In the genomic region with DNA sequence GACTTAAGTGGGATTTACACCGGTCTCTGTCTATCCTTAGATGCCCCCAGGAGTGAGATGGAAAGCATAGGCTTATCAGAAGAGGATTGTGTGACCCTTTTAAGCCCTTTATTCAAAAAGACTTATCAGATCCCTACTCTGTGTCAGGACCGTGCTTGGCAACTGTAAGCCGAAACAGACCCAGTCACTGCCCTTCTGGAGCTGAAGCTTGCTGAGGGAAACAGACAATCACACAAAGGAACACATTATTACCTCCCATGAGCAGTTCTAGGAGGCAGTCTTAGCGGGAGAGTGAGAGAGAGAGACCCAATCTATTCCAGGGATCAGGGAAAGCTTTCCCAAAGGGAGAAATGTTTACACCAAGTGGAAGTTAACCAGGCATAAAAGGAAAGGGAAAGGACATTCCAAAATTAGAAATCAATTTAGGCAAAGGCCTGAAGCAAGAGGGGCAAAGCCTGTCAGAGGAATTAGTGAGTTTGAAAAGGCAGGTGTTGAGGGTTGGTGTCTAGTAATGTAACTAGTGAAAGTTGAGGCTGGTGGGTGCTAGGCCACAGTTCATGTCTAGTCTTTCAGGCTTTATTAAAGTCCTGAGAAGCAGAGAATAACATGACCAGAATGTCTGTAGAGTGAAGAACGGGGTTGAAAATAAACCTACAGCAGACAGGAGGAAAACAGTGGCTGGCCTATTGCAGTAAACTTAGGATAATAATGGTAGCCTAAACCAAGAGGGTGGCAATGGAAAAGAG, we compare ENCODE assay signal across 27 cellular contexts.
DNase-seq lines count a peak whose midpoint lies in the region; TF ChIP-seq lines count a peak whose summit lies in the region.
"Had no signal": no experiment of that assay in that cellular context is flagged by ENCODE, and none has a peak within 500 bp of the region (broad histone marks: within the 10 kb centered on the region; RNA-seq: fewer than 3 reads in every experiment).

No MANE protein-coding gene starts in this region.

- H3K9me3 ChIP-seq in cardiac muscle cell (ENCODE audit: low read depth) (no peaks in the 10 kb centered on the region), right atrium auricular region (no peaks in the 10 kb centered on the region), tibial artery (no peaks in the 10 kb centered on the region), MM.1S (replicated peaks; ENCODE audit: insufficient read depth, low read length) (no peaks in the 10 kb centered on the region)
- H3K9me3 ChIP-seq: A549; BLaER1 treated with 17β-estradiol and CSF1 and Interleukin-3, amounts not matched to agents 10 nM and 100 nM; body of pancreas; gastrocnemius medialis; left lung; uterus had no signal

- no peak overlapping the region for H3K4me3 Mint-ChIP-seq in chondrocyte (ENCODE audit: unreplicated experiment)
- no peak overlapping the region for H3K4me3 Mint-ChIP-seq in mesothelial cell of epicardium
- no peak overlapping the region for H3K4me3 Mint-ChIP-seq in T-helper 2 cell treated with Interferon-gamma antibody and Interleukin-4, amounts not matched to agents 5 μg/mL and 100 μg/mL, for 36 hours
- H3K4me3 Mint-ChIP-seq: activated naive CD8-positive, alpha-beta T cell treated with anti-CD3 and anti-CD28 coated beads for 36 hours had no signal

- intact Hi-C loops in tibial artery (cut with DNase I; ENCODE audit: low total_unique reads) = no loop called here

- H4K20me1 ChIP-seq in MM.1S (ENCODE audit: insufficient read depth, low read length) = no peaks in the 10 kb centered on the region
- H4K20me1 ChIP-seq: BLaER1 treated with 17β-estradiol and CSF1 and Interleukin-3, amounts not matched to agents 10 nM and 100 nM had no signal

- H3K79me2 ChIP-seq in MM.1S (ENCODE audit: low read length) = no peaks in the 10 kb centered on the region

- H3K9ac ChIP-seq in MM.1S (ENCODE audit: low read length) = no peak overlapping the region
- H3K9ac ChIP-seq: BLaER1 treated with 17β-estradiol and CSF1 and Interleukin-3, amounts not matched to agents 10 nM and 100 nM had no signal

- TF ChIP-seq CTCF in cardiac muscle cell (IDR thresholded peaks at IDR 0.05; ENCODE audit: low read depth, low read length) (no peak), right atrium auricular region (IDR thresholded peaks at IDR 0.05) (no peak), chondrocyte (IDR thresholded peaks at IDR 0.05) (no peak), mesothelial cell of epicardium (IDR thresholded peaks at IDR 0.05; ENCODE audit: unreplicated experiment) (no peak), tibial artery (IDR thresholded peaks at IDR 0.05) (no peak), MM.1S (IDR thresholded peaks at IDR 0.05; ENCODE audit: low read length) (no peak)

- H3K4me3 ChIP-seq in cardiac muscle cell = no peak overlapping the region
- no peak overlapping the region for H3K4me3 ChIP-seq in right atrium auricular region
- no peak overlapping the region for H3K4me3 ChIP-seq in tibial artery
- H3K4me3 ChIP-seq in MM.1S (ENCODE audit: low read length) = no peak overlapping the region
- H3K4me3 ChIP-seq: A549; BLaER1 treated with 17β-estradiol and CSF1 and Interleukin-3, amounts not matched to agents 10 nM and 100 nM; body of pancreas; gastrocnemius medialis; left lung; uterus had no signal

- no peaks in the 10 kb centered on the region for H3K9me2 ChIP-seq in MM.1S (replicated peaks; ENCODE audit: insufficient read depth, low read length)

- H3K27ac ChIP-seq in cardiac muscle cell (peak overlapping the region; percentile 73), right atrium auricular region (no peak overlapping the region), tibial artery (peak overlapping the region; percentile 29 to 55), MM.1S (ENCODE audit: low read length) (no peak overlapping the region)
- H3K27ac ChIP-seq: A549; BLaER1 treated with 17β-estradiol and CSF1 and Interleukin-3, amounts not matched to agents 10 nM and 100 nM; body of pancreas; epithelial cell of prostate; gastrocnemius medialis; HL-60; left lung; uterus had no signal

- no peaks in the 10 kb centered on the region for H3K36me3 ChIP-seq in cardiac muscle cell
- H3K36me3 ChIP-seq in right atrium auricular region = no peaks in the 10 kb centered on the region
- no peaks in the 10 kb centered on the region for H3K36me3 ChIP-seq in tibial artery
- no peaks in the 10 kb centered on the region for H3K36me3 ChIP-seq in MM.1S (replicated peaks; ENCODE audit: insufficient read depth, low read length)
- H3K36me3 ChIP-seq: BLaER1 treated with 17β-estradiol and CSF1 and Interleukin-3, amounts not matched to agents 10 nM and 100 nM; gastrocnemius medialis; left lung; uterus had no signal

- no peaks in the 10 kb centered on the region for H3K36me3 Mint-ChIP-seq in chondrocyte (ENCODE audit: low read depth)
- no peaks in the 10 kb centered on the region for H3K36me3 Mint-ChIP-seq in mesothelial cell of epicardium
- H3K36me3 Mint-ChIP-seq in T-helper 2 cell treated with Interferon-gamma antibody and Interleukin-4, amounts not matched to agents 5 μg/mL and 100 μg/mL, for 36 hours (ENCODE audit: low read depth) = no peaks in the 10 kb centered on the region
- H3K36me3 Mint-ChIP-seq: activated naive CD8-positive, alpha-beta T cell treated with anti-CD3 and anti-CD28 coated beads for 36 hours had no signal

- H3K27ac Mint-ChIP-seq in chondrocyte (ENCODE audit: unreplicated experiment) (peak overlapping the region; percentile 85), mesothelial cell of epicardium (peak overlapping the region; percentile 65)
- no peak overlapping the region for H3K27ac Mint-ChIP-seq in T-helper 2 cell treated with Interferon-gamma antibody and Interleukin-4, amounts not matched to agents 5 μg/mL and 100 μg/mL, for 36 hours
- H3K27ac Mint-ChIP-seq: activated naive CD8-positive, alpha-beta T cell treated with anti-CD3 and anti-CD28 coated beads for 36 hours had no signal

- H3K27me3 ChIP-seq in cardiac muscle cell (no peaks in the 10 kb centered on the region), right atrium auricular region (no peaks in the 10 kb centered on the region), tibial artery (no peaks in the 10 kb centered on the region), MM.1S (replicated peaks; ENCODE audit: insufficient read depth, low read length) (no peaks in the 10 kb centered on the region)
- H3K27me3 ChIP-seq: BLaER1 treated with 17β-estradiol and CSF1 and Interleukin-3, amounts not matched to agents 10 nM and 100 nM; body of pancreas; gastrocnemius medialis; left lung; uterus had no signal

- H3F3A ChIP-seq in MM.1S (ENCODE audit: insufficient read depth, low read length) = no peaks in the 10 kb centered on the region

- H2AFZ ChIP-seq in MM.1S (ENCODE audit: low read length) = no peak overlapping the region

- peaks cover 22% of the 10 kb centered on the region for H3K4me1 ChIP-seq in cardiac muscle cell (ENCODE audit: low read depth)
- H3K4me1 ChIP-seq in right atrium auricular region = peaks cover 0 to 10% of the 10 kb centered on the region in 2 donors
- H3K4me1 ChIP-seq in tibial artery = peaks cover 0 to 22% (median 13%) of the 10 kb centered on the region in 4 donors
- no peaks in the 10 kb centered on the region for H3K4me1 ChIP-seq in MM.1S (ENCODE audit: low read length)
- H3K4me1 ChIP-seq: BLaER1 treated with 17β-estradiol and CSF1 and Interleukin-3, amounts not matched to agents 10 nM and 100 nM; body of pancreas; gastrocnemius medialis; uterus had no signal

- H3K4me1 Mint-ChIP-seq in chondrocyte (ENCODE audit: low read depth) (peaks cover 82% of the 10 kb centered on the region), mesothelial cell of epicardium (peaks cover 42% of the 10 kb centered on the region)
- H3K4me1 Mint-ChIP-seq in T-helper 2 cell treated with Interferon-gamma antibody and Interleukin-4, amounts not matched to agents 5 μg/mL and 100 μg/mL, for 36 hours (ENCODE audit: low read depth) = peaks cover 2% of the 10 kb centered on the region
- H3K4me1 Mint-ChIP-seq: activated naive CD8-positive, alpha-beta T cell treated with anti-CD3 and anti-CD28 coated beads for 36 hours had no signal

- no peak for DNase-seq in cardiac muscle cell (ENCODE audit: low read depth in 1 of 2, low spot score in 1 of 2)
- no peak for DNase-seq in right atrium auricular region (ENCODE audit: low spot score)
- no peak for DNase-seq in chondrocyte (ENCODE audit: low spot score)
- no peak for DNase-seq in mesothelial cell of epicardium (ENCODE audit: low spot score in 2 of 2, unreplicated experiment in 2 of 2)
- DNase-seq in tibial artery = no peak
- DNase-seq in T-helper 2 cell treated with Interferon-gamma antibody and Interleukin-4, amounts not matched to agents 5 μg/mL and 100 μg/mL, for 36 hours (ENCODE audit: low spot score) = no peak
- DNase-seq in MM.1S = no peak
- DNase-seq in amygdala (lab: John Stamatoyannopoulos, UW) = no peak
- DNase-seq: activated naive CD8-positive, alpha-beta T cell treated with anti-CD3 and anti-CD28 coated beads for 36 hours; body of pancreas; cortex of kidney; DMS 273 treated with DMSO at 0.1 percent for 48 hours; gastrocnemius medialis; GF-D8; left lung; NCI-H1694; NCI-H2227 treated with DMSO at 0.1 percent for 48 hours; NCI-H774; PC-3; SIG-M5; stimulated activated CD4-positive, alpha-beta T cell treated with anti-CD3 and anti-CD28 coated beads, Interleukin-4, amount 100 ng/mL, for 24 hours; T-helper 9 cell; uterus had no signal

- H3K4me2 ChIP-seq in MM.1S (ENCODE audit: low read depth, low read length) = no peak overlapping the region
- H3K4me2 ChIP-seq: BLaER1 treated with 17β-estradiol and CSF1 and Interleukin-3, amounts not matched to agents 10 nM and 100 nM had no signal

- H3K9me3 Mint-ChIP-seq in chondrocyte (ENCODE audit: low read depth) (no peaks in the 10 kb centered on the region), mesothelial cell of epicardium (no peaks in the 10 kb centered on the region)
- no peaks in the 10 kb centered on the region for H3K9me3 Mint-ChIP-seq in T-helper 2 cell treated with Interferon-gamma antibody and Interleukin-4, amounts not matched to agents 5 μg/mL and 100 μg/mL, for 36 hours
- H3K9me3 Mint-ChIP-seq: activated naive CD8-positive, alpha-beta T cell treated with anti-CD3 and anti-CD28 coated beads for 36 hours had no signal

- H3K27me3 Mint-ChIP-seq in chondrocyte (ENCODE audit: low read depth) (no peaks in the 10 kb centered on the region), mesothelial cell of epicardium (ENCODE audit: low read depth) (no peaks in the 10 kb centered on the region)
- H3K27me3 Mint-ChIP-seq in T-helper 2 cell treated with Interferon-gamma antibody and Interleukin-4, amounts not matched to agents 5 μg/mL and 100 μg/mL, for 36 hours (ENCODE audit: low read depth) = peaks cover 31% of the 10 kb centered on the region

Comparison
In these comparisons a context has a peak if more than half of its experiments do, and no peak if none do; other contexts are left out.
1. H3K27ac ChIP-seq: peak in cardiac muscle cell (single experiment) and tibial artery (2 of 2); none in right atrium auricular region (0 of 2) and MM.1S (single experiment).